In the genomic region with DNA sequence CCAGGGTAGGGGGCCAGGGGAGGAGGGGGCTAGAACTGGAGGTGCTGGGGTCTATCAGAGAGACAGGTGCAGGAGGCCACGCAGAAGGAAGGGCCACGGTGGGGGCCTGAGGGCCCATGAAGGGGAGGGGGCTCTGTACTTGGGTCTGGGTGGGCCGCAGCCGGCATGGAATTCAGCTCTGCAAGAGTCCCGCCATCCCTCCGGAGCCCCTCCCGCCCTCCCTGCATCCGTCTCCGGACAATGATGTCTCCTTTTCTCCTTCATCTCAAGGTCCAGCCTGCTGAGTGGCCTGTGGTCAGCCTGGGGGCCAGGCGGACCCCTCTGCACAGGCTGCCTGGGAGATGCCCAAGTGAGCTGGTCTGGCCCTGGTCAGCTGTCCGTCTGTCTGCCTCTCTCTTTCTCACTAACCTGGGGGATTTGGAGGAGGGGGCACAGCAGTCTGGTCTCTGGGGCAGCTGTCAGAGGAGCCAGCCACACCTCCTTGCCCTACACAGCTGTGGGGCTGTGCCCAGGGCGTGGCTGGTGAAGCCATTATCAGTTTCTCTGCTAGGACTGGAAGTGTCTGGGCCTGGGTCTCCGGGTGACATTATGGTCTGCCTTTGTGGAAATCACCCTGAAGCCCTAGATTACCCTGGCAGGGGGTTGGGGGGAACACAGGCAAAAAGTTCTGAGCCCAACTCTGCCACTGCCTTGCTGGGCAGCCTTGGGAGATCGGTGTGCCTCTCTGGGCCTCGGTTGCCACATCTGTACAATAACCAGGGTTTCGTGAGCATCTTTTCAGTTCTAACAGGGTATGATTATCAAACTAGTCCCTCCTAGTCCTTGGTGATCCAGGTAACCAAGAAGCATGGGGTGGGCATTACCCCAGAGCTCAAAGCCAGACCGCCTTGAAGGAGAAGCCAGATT, we compare ENCODE assay signal across 11 cellular contexts. TPM values are rescaled to one million over a fixed set of nuclear protein-coding genes. Genes with fewer than 3 reads are reported as not detected.
A peak's percentile ranks its signal among the peaks of the same experiment; 100 is the strongest.
DNase-seq lines count a peak whose midpoint lies in the region; ATAC-seq and TF ChIP-seq lines count a peak whose summit lies in the region.
"Had no signal": no experiment of that assay in that cellular context is flagged by ENCODE, and none has a peak within 500 bp of the region (broad histone marks: within the 10 kb centered on the region; RNA-seq: fewer than 3 reads in every experiment).

No MANE protein-coding gene starts in this region.

- no peaks in the 10 kb centered on the region for H3K4me1 Mint-ChIP-seq in CD4-positive, alpha-beta T cell (ENCODE audit: low read depth)

- peak overlapping the region; percentile 76 for H3K4me3 Mint-ChIP-seq in CD4-positive, alpha-beta T cell

- H3K4me3 ChIP-seq in NT2/D1 (ENCODE audit: insufficient read length, low read depth) (peak overlapping the region; percentile 65), fibroblast of mammary gland (ENCODE audit: control insufficient read depth, low read depth, low read length) (peak overlapping the region; percentile 15), prostate gland (peak overlapping the region; percentile 44 to 53), upper lobe of left lung (no peak overlapping the region)

- H3K36me3 Mint-ChIP-seq in CD4-positive, alpha-beta T cell (ENCODE audit: low read depth): no peaks in the 10 kb centered on the region

- TF ChIP-seq CTCF in CD4-positive, alpha-beta T cell (IDR thresholded peaks at IDR 0.05): no peak
- TF ChIP-seq CTCF in fibroblast of mammary gland (conservative IDR thresholded peaks at IDR 0.05; ENCODE audit: control insufficient read depth, insufficient read depth, low read depth, low read length) (no peak), prostate gland (IDR thresholded peaks at IDR 0.05) (no peak), upper lobe of left lung (IDR thresholded peaks at IDR 0.05) (no peak)

- intact Hi-C loops in CD4-positive, alpha-beta T cell (cut with DNase I, micrococcal nuclease): loop anchor here in 1 of 2 experiments (5.0 kb wide), 1 partner anchor 34 kb away; no protein-coding TSS in a partner anchor
- intact Hi-C loops in prostate gland (cut with DNase I): no loop called here

- ATAC-seq in CD4-positive, alpha-beta T cell (ENCODE audit: poor library complexity): no peak
- no peak for ATAC-seq in upper lobe of left lung (ENCODE audit: low FRiP score in 2 of 2)

- H3K4me1 ChIP-seq in NT2/D1 (ENCODE audit: insufficient read depth, insufficient read length): peaks cover 8% of the 10 kb centered on the region
- no peaks in the 10 kb centered on the region for H3K4me1 ChIP-seq in prostate gland (replicated peaks)
- H3K4me1 ChIP-seq in upper lobe of left lung: peaks cover 15 to 23% (median 22%) of the 10 kb centered on the region in 4 donors

- no peak overlapping the region for H3K9ac ChIP-seq in NT2/D1 (ENCODE audit: insufficient read length, low read depth)
- H3K9ac ChIP-seq: SK-N-SH had no signal

- POLR2A ChIA-PET in CD4-positive, alpha-beta T cell (lab: Charles Lee): interaction anchor here (0.7 kb wide), 1 partner anchor 1947 kb away, joined by 3 read pairs; no protein-coding TSS in a partner anchor

- 75% methylated on average over 17 of the region's 17 CpGs for WGBS in prostate gland
- 53 to 61% methylated on average over 8 to 17 of the region's 17 CpGs for WGBS in upper lobe of left lung, 2 donors

- no peak for TF ChIP-seq EP300 in upper lobe of left lung (IDR thresholded peaks at IDR 0.05)

- DNase-seq in CD4-positive, alpha-beta T cell: no peak
- DNase-seq in NT2/D1 (ENCODE audit: low read depth, low spot score) (no peak), fibroblast of mammary gland (ENCODE audit: low read depth) (no peak), prostate gland (ENCODE audit: low spot score) (no peak), upper lobe of left lung (no peak), activated gamma-delta T cell treated with Interleukin-2 at 50 U/mL for 16 hours (no peak), NCI-H345 (lab: John Stamatoyannopoulos, UW) (no peak)
- DNase-seq: activated CD8-positive, alpha-beta memory T cell treated with anti-CD3 and anti-CD28 coated beads, Interleukin-2, amount 50 U/mL, for 4 hours; left cardiac atrium; NCI-H2171; SK-N-SH had no signal

- no peaks in the 10 kb centered on the region for H3K9me3 ChIP-seq in CD4-positive, alpha-beta T cell (ENCODE audit: control insufficient read depth, low read length)
- peaks cover 3% of the 10 kb centered on the region; the same call in 1 of the 2 replicates for H3K9me3 ChIP-seq in NT2/D1 (ENCODE audit: insufficient read depth, low read length)
- no peaks in the 10 kb centered on the region for H3K9me3 ChIP-seq in prostate gland
- H3K9me3 ChIP-seq in upper lobe of left lung: no peaks in the 10 kb centered on the region
- H3K9me3 ChIP-seq: SK-N-SH had no signal

- H3K36me3 ChIP-seq in NT2/D1 (ENCODE audit: insufficient read depth, insufficient read length, low read length) (peaks cover 6% of the 10 kb centered on the region), prostate gland (no peaks in the 10 kb centered on the region), upper lobe of left lung (no peaks in the 10 kb centered on the region)

- TF ChIP-seq POLR2A in prostate gland (IDR thresholded peaks at IDR 0.05) (no peak), upper lobe of left lung (IDR thresholded peaks at IDR 0.05) (no peak)

- no peaks in the 10 kb centered on the region for H3K9me3 Mint-ChIP-seq in CD4-positive, alpha-beta T cell

- peaks cover 39% of the 10 kb centered on the region for H3K27me3 Mint-ChIP-seq in CD4-positive, alpha-beta T cell

- no peak overlapping the region for H3K27ac ChIP-seq in CD4-positive, alpha-beta T cell (ENCODE audit: low read depth, low read length)
- H3K27ac ChIP-seq in prostate gland (no peak overlapping the region), upper lobe of left lung (no peak overlapping the region)

- peaks cover 28% of the 10 kb centered on the region for H3K27me3 ChIP-seq in CD4-positive, alpha-beta T cell (ENCODE audit: control insufficient read depth, insufficient read depth, low read length)
- peaks cover 51% of the 10 kb centered on the region for H3K27me3 ChIP-seq in NT2/D1 (ENCODE audit: insufficient read depth, insufficient read length)
- H3K27me3 ChIP-seq in prostate gland (replicated peaks; ENCODE audit: insufficient read depth): no peaks in the 10 kb centered on the region
- H3K27me3 ChIP-seq in upper lobe of left lung: peaks cover 0 to 28% (median 17%) of the 10 kb centered on the region in 4 donors

- CTCF ChIA-PET in CD4-positive, alpha-beta T cell (lab: Charles Lee): interaction anchor here (0.7 to 1.4 kb wide), 3 partner anchors 10 to 31 kb away, joined by 3 to 4 read pairs (median 4); no protein-coding TSS in a partner anchor

- no peak overlapping the region for H3K27ac Mint-ChIP-seq in CD4-positive, alpha-beta T cell

RNA-seq across cellular contexts. Expression of gene HSPB1, which starts 19.0 kb away (rescaled TPM):
- total RNA-seq in CD4-positive, alpha-beta T cell: 10 to 100 TPM; 38.0 to 38.6 TPM
- 100 to 1,000 TPM; 781 to 833 TPM for total RNA-seq in prostate gland
- total RNA-seq in upper lobe of left lung: 100 to 1,000 TPM; 164 to 703 (median 300) TPM

Comparison
In these comparisons a context has a peak if more than half of its experiments do, and no peak if none do; other contexts are left out.
1. H3K4me3 ChIP-seq: peak in NT2/D1 (single experiment), fibroblast of mammary gland (single experiment) and prostate gland (2 of 2); none in upper lobe of left lung (0 of 4).
2. RNA of gene HSPB1, which starts 19.0 kb away (total RNA-seq): 781 to 833 TPM in prostate gland and 164 to 703 TPM in upper lobe of left lung; 38.0 to 38.6 TPM in CD4-positive, alpha-beta T cell; every median in the first group is over 4 times any median in the second.